ENCODE assay signal across 1 cellular context in the genomic region with DNA sequence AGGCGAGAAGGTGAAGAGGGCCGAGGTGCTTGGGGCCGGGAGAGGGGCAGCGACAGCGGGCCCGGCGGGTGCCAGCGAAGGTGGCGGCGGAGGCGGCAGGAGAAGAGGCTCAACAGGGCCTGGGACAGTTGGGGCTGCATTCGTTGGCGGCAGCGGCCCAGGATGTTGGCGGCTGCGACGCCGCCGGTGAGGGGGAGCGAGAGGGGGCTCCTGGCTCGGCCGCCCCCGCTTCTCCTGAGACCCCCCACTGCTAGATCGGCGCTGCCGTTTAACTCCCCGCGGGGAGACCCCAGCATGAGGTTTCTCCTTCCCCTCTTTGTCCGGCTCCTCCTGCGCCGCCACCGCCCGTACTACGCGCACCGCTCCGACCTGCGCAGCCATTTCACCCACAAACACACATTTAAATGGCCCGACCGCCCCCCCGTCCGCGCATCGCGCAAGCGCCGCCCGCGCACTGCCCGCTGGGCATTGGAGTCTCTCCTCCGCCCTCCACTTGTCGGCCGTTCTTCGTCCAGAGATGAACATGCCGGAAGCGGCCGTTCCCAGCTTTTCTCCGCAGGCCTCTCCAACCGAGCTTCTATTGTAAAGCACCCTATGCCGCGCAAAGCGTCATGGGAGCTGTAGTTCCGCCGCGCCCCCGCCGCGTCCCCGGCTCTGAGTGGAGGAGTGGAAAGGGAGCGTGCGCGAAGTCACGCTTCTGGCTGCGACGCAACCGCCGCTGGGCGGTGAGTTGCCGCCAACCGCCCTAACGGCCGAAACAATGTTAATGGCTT.
TF ChIP-seq lines count a peak whose summit lies in the region.

Gene RSBN1 (minus strand): TSS at position 589 of the 773 bp plus-strand sequence. CDS start 64 bp downstream, at position 525.

TF ChIP-seq in K562, 482 proteins besides CTCF, POLR2A, EP300 and RAD21 (continued from another document and continues in another):
- TF ChIP-seq, protein P1, sequence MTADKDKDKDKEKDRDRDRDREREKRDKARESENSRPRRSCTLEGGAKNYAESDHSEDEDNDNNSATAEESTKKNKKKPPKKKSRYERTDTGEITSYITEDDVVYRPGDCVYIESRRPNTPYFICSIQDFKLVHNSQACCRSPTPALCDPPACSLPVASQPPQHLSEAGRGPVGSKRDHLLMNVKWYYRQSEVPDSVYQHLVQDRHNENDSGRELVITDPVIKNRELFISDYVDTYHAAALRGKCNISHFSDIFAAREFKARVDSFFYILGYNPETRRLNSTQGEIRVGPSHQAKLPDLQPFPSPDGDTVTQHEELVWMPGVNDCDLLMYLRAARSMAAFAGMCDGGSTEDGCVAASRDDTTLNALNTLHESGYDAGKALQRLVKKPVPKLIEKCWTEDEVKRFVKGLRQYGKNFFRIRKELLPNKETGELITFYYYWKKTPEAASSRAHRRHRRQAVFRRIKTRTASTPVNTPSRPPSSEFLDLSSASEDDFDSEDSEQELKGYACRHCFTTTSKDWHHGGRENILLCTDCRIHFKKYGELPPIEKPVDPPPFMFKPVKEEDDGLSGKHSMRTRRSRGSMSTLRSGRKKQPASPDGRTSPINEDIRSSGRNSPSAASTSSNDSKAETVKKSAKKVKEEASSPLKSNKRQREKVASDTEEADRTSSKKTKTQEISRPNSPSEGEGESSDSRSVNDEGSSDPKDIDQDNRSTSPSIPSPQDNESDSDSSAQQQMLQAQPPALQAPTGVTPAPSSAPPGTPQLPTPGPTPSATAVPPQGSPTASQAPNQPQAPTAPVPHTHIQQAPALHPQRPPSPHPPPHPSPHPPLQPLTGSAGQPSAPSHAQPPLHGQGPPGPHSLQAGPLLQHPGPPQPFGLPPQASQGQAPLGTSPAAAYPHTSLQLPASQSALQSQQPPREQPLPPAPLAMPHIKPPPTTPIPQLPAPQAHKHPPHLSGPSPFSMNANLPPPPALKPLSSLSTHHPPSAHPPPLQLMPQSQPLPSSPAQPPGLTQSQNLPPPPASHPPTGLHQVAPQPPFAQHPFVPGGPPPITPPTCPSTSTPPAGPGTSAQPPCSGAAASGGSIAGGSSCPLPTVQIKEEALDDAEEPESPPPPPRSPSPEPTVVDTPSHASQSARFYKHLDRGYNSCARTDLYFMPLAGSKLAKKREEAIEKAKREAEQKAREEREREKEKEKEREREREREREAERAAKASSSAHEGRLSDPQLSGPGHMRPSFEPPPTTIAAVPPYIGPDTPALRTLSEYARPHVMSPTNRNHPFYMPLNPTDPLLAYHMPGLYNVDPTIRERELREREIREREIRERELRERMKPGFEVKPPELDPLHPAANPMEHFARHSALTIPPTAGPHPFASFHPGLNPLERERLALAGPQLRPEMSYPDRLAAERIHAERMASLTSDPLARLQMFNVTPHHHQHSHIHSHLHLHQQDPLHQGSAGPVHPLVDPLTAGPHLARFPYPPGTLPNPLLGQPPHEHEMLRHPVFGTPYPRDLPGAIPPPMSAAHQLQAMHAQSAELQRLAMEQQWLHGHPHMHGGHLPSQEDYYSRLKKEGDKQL (CRISPR knock-in tag; IDR thresholded peaks at IDR 0.05; ENCODE audit: borderline replicate concordance): no peak; the same call in 1 of the 2 replicates
- TF ChIP-seq GTF2F1 (IDR thresholded peaks at IDR 0.05; ENCODE audit: low read depth, low read length) (no peak), ZSCAN29 (IDR thresholded peaks at IDR 0.05) (no peak), ZNF253 (CRISPR knock-in tag; conservative IDR thresholded peaks at IDR 0.05) (no peak), ARID1B (IDR thresholded peaks at IDR 0.05) (0 out of 2 replicates have a peak, but pooled peaks have one; percentile 42), ZNF124 (CRISPR knock-in tag; IDR thresholded peaks at IDR 0.05) (no peak), ETV5 (CRISPR knock-in tag; IDR thresholded peaks at IDR 0.05; ENCODE audit: low read depth) (peak; percentile 90), POLR2AphosphoS5 (IDR thresholded peaks at IDR 0.05; ENCODE audit: control insufficient read depth, insufficient read depth, low read depth, low read length) (peak; percentile 62), KLF13 (tag; IDR thresholded peaks at IDR 0.05; ENCODE audit: borderline replicate concordance, low read depth) (no peak), NCOA1 (IDR thresholded peaks at IDR 0.05; ENCODE audit: low read depth) (peak; percentile 93), SETDB1 (IDR thresholded peaks at IDR 0.05; ENCODE audit: low read length) (no peak), SNIP1 (IDR thresholded peaks at IDR 0.05; ENCODE audit: low read depth) (no peak), GATAD2B (IDR thresholded peaks at IDR 0.05; ENCODE audit: borderline replicate concordance) (peak; percentile 75; the same call in 1 of the 2 replicates), CREM (IDR thresholded peaks at IDR 0.05; ENCODE audit: low read depth) (peak; percentile 94), XRCC4 (IDR thresholded peaks at IDR 0.05; ENCODE audit: extremely low read depth, insufficient read depth, insufficient read length) (no peak), ZNF24 (IDR thresholded peaks at IDR 0.05) (peak; percentile 57), CAMTA2 (CRISPR knock-in tag; conservative IDR thresholded peaks at IDR 0.05) (no peak), ZC3H8 (IDR thresholded peaks at IDR 0.05) (no peak), EP400 (IDR thresholded peaks at IDR 0.05) (peak; percentile 92), WHSC1 (IDR thresholded peaks at IDR 0.05; ENCODE audit: low read length) (no peak), ETS2 (tag; IDR thresholded peaks at IDR 0.05; ENCODE audit: borderline replicate concordance, poor library complexity, severe bottlenecking) (no peak), CHD1 (IDR thresholded peaks at IDR 0.05; ENCODE audit: low read length) (peak; percentile 48), PYGO2 (tag; IDR thresholded peaks at IDR 0.05) (no peak), MIER1 (IDR thresholded peaks at IDR 0.05; ENCODE audit: low read depth) (no peak), CBFB (CRISPR knock-in tag; IDR thresholded peaks at IDR 0.05) (peak; percentile 74; the same call in 1 of the 2 replicates), NCOA4 (IDR thresholded peaks at IDR 0.05; ENCODE audit: partially characterized antibody) (no peak)
- TF ChIP-seq, protein P2, sequence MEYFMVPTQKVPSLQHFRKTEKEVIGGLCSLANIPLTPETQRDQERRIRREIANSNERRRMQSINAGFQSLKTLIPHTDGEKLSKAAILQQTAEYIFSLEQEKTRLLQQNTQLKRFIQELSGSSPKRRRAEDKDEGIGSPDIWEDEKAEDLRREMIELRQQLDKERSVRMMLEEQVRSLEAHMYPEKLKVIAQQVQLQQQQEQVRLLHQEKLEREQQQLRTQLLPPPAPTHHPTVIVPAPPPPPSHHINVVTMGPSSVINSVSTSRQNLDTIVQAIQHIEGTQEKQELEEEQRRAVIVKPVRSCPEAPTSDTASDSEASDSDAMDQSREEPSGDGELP (CRISPR knock-in tag; IDR thresholded peaks at IDR 0.05; ENCODE audit: borderline replicate concordance): peak; percentile 88
- TF ChIP-seq, protein P3, sequence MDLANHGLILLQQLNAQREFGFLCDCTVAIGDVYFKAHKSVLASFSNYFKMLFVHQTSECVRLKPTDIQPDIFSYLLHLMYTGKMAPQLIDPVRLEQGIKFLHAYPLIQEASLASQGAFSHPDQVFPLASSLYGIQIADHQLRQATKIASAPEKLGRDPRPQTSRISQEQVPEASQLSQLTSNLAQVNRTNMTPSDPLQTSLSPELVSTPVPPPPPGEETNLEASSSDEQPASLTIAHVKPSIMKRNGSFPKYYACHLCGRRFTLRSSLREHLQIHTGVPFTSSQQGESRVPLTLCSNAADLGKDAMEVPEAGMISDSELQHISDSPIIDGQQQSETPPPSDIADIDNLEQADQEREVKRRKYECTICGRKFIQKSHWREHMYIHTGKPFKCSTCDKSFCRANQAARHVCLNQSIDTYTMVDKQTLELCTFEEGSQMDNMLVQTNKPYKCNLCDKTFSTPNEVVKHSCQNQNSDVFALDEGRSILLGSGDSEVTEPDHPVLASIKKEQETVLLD (IDR thresholded peaks at IDR 0.05): peak; percentile 92
- TF ChIP-seq, protein P4, sequence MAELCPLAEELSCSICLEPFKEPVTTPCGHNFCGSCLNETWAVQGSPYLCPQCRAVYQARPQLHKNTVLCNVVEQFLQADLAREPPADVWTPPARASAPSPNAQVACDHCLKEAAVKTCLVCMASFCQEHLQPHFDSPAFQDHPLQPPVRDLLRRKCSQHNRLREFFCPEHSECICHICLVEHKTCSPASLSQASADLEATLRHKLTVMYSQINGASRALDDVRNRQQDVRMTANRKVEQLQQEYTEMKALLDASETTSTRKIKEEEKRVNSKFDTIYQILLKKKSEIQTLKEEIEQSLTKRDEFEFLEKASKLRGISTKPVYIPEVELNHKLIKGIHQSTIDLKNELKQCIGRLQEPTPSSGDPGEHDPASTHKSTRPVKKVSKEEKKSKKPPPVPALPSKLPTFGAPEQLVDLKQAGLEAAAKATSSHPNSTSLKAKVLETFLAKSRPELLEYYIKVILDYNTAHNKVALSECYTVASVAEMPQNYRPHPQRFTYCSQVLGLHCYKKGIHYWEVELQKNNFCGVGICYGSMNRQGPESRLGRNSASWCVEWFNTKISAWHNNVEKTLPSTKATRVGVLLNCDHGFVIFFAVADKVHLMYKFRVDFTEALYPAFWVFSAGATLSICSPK (IDR thresholded peaks at IDR 0.05; ENCODE audit: borderline replicate concordance): no peak
- TF ChIP-seq, protein P5, sequence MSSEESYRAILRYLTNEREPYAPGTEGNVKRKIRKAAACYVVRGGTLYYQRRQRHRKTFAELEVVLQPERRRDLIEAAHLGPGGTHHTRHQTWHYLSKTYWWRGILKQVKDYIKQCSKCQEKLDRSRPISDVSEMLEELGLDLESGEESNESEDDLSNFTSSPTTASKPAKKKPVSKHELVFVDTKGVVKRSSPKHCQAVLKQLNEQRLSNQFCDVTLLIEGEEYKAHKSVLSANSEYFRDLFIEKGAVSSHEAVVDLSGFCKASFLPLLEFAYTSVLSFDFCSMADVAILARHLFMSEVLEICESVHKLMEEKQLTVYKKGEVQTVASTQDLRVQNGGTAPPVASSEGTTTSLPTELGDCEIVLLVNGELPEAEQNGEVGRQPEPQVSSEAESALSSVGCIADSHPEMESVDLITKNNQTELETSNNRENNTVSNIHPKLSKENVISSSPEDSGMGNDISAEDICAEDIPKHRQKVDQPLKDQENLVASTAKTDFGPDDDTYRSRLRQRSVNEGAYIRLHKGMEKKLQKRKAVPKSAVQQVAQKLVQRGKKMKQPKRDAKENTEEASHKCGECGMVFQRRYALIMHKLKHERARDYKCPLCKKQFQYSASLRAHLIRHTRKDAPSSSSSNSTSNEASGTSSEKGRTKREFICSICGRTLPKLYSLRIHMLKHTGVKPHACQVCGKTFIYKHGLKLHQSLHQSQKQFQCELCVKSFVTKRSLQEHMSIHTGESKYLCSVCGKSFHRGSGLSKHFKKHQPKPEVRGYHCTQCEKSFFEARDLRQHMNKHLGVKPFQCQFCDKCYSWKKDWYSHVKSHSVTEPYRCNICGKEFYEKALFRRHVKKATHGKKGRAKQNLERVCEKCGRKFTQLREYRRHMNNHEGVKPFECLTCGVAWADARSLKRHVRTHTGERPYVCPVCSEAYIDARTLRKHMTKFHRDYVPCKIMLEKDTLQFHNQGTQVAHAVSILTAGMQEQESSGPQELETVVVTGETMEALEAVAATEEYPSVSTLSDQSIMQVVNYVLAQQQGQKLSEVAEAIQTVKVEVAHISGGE (CRISPR knock-in tag; IDR thresholded peaks at IDR 0.05): peak; percentile 86 to 99 (median 99)
- TF ChIP-seq, protein P6, sequence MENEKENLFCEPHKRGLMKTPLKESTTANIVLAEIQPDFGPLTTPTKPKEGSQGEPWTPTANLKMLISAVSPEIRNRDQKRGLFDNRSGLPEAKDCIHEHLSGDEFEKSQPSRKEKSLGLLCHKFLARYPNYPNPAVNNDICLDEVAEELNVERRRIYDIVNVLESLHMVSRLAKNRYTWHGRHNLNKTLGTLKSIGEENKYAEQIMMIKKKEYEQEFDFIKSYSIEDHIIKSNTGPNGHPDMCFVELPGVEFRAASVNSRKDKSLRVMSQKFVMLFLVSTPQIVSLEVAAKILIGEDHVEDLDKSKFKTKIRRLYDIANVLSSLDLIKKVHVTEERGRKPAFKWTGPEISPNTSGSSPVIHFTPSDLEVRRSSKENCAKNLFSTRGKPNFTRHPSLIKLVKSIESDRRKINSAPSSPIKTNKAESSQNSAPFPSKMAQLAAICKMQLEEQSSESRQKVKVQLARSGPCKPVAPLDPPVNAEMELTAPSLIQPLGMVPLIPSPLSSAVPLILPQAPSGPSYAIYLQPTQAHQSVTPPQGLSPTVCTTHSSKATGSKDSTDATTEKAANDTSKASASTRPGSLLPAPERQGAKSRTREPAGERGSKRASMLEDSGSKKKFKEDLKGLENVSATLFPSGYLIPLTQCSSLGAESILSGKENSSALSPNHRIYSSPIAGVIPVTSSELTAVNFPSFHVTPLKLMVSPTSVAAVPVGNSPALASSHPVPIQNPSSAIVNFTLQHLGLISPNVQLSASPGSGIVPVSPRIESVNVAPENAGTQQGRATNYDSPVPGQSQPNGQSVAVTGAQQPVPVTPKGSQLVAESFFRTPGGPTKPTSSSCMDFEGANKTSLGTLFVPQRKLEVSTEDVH (IDR thresholded peaks at IDR 0.05; ENCODE audit: low read depth, partially characterized antibody): peak; percentile 45
- TF ChIP-seq, protein P7, sequence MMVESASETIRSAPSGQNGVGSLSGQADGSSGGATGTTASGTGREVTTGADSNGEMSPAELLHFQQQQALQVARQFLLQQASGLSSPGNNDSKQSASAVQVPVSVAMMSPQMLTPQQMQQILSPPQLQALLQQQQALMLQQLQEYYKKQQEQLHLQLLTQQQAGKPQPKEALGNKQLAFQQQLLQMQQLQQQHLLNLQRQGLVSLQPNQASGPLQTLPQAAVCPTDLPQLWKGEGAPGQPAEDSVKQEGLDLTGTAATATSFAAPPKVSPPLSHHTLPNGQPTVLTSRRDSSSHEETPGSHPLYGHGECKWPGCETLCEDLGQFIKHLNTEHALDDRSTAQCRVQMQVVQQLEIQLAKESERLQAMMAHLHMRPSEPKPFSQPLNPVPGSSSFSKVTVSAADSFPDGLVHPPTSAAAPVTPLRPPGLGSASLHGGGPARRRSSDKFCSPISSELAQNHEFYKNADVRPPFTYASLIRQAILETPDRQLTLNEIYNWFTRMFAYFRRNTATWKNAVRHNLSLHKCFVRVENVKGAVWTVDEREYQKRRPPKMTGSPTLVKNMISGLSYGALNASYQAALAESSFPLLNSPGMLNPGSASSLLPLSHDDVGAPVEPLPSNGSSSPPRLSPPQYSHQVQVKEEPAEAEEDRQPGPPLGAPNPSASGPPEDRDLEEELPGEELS (CRISPR knock-in tag; IDR thresholded peaks at IDR 0.05; ENCODE audit: borderline replicate concordance): peak; percentile 74; the same call in 1 of the 2 replicates
- TF ChIP-seq, protein P8, sequence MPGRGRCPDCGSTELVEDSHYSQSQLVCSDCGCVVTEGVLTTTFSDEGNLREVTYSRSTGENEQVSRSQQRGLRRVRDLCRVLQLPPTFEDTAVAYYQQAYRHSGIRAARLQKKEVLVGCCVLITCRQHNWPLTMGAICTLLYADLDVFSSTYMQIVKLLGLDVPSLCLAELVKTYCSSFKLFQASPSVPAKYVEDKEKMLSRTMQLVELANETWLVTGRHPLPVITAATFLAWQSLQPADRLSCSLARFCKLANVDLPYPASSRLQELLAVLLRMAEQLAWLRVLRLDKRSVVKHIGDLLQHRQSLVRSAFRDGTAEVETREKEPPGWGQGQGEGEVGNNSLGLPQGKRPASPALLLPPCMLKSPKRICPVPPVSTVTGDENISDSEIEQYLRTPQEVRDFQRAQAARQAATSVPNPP (IDR thresholded peaks at IDR 0.05; ENCODE audit: borderline replicate concordance, insufficient read depth, insufficient read length): no peak
